ENCODE assay signal across 8 cellular contexts in genomic region chr14:74763803-74764531, GRCh38. TPM values are rescaled to one million over a fixed set of nuclear protein-coding genes. Genes with fewer than 3 reads are reported as not detected.
DNase-seq lines count a peak whose midpoint lies in the region; ATAC-seq and TF ChIP-seq lines count a peak whose summit lies in the region.

No MANE protein-coding gene starts in this region.

- H4K20me1 ChIP-seq in PC-9 (ENCODE audit: insufficient read depth): peaks cover 50% of the 10 kb centered on the region

- CTCF ChIA-PET in PC-9 (lab: Charles Lee): interaction anchor here (0.7 to 3.2 kb wide), 6 partner anchors 19 to 155 kb away, joined by 3 to 15 read pairs (median 3); partner anchors contain the start of gene LTBP2

- BruUV-seq in PC-9 (replicated peaks; lab: Mats Ljungman, UMichigan): TSS peak; percentile 32

- intact Hi-C loops in PC-9 (cut with micrococcal nuclease; ENCODE audit: unreplicated experiment): loop anchor here (1.0 to 2.0 kb wide), 4 partner anchors 51 to 461 kb away; partner anchors contain the start of genes ABCD4, AREL1, FCF1 and ISCA2

- H3K27me3 ChIP-seq in PC-9 (ENCODE audit: insufficient read depth, low read depth) (no peaks in the 10 kb centered on the region), brain microvascular endothelial cell (replicated peaks) (no peaks in the 10 kb centered on the region), layer of hippocampus (ENCODE audit: control insufficient read depth, insufficient read depth, low read length) (no peaks in the 10 kb centered on the region)

- H3K4me2 ChIP-seq in PC-9: peak overlapping the region; percentile 81

- no peaks in the 10 kb centered on the region for H3K9me2 ChIP-seq in PC-9 (ENCODE audit: insufficient read depth)

- peak; percentile 50 to 87 for DNase-seq in PC-9
- peak; percentile 14 for DNase-seq in brain microvascular endothelial cell
- peak; percentile 1 to 4 for DNase-seq in stimulated activated CD4-positive, alpha-beta T cell treated with anti-CD3 and anti-CD28 coated beads, Interleukin-4, amount 100 ng/mL, for 4 hours
- no peak for DNase-seq in cortex of kidney (lab: John Stamatoyannopoulos, UW)
- no peak for DNase-seq in UCSD-AML1 (lab: John Stamatoyannopoulos, UW; ENCODE audit: unreplicated experiment)

- H3F3A ChIP-seq in PC-9 (ENCODE audit: insufficient read depth, low read depth): peaks cover 18% of the 10 kb centered on the region; the same call in 1 of the 2 replicates

- H3K36me3 ChIP-seq in PC-9 (ENCODE audit: low read depth): peaks cover 38% of the 10 kb centered on the region
- no peaks in the 10 kb centered on the region for H3K36me3 ChIP-seq in brain microvascular endothelial cell (replicated peaks)

- H2AFZ ChIP-seq in PC-9: peak overlapping the region; percentile 87

- no peaks in the 10 kb centered on the region for H3K9me3 ChIP-seq in PC-9 (ENCODE audit: insufficient read depth, low read depth)

- peaks cover 56% of the 10 kb centered on the region for H3K79me2 ChIP-seq in PC-9 (ENCODE audit: low read depth)

- H3K4me3 ChIP-seq in GM12875 (ENCODE audit: low read depth, low read length): peak overlapping the region; percentile 98
- peak overlapping the region; percentile 80 for H3K4me3 ChIP-seq in PC-9
- peak overlapping the region; percentile 86 for H3K4me3 ChIP-seq in brain microvascular endothelial cell (ENCODE audit: low read depth, low read length)

- TF ChIP-seq CTCF in GM12875 (IDR thresholded peaks at IDR 0.05; ENCODE audit: borderline replicate concordance, insufficient read depth, low read depth, low read length): no peak
- TF ChIP-seq CTCF in PC-9 (conservative IDR thresholded peaks at IDR 0.05): no peak
- no peak for TF ChIP-seq CTCF in brain microvascular endothelial cell (IDR thresholded peaks at IDR 0.05; ENCODE audit: low read depth, low read length, missing control alignments)

- POLR2A ChIA-PET in PC-9 (lab: Charles Lee; ENCODE audit: unreplicated experiment): interaction anchor here (0.6 to 0.9 kb wide), 9 partner anchors 81 to 665 kb away, joined by 3 to 25 read pairs (median 4); partner anchors contain the start of genes ISCA2 and NPC2

- ATAC-seq in GM19351 (IDR thresholded peaks at IDR 0.05; ENCODE audit: unreplicated experiment): no peak

- peak overlapping the region; percentile 55 for H3K27ac ChIP-seq in PC-9
- H3K27ac ChIP-seq in brain microvascular endothelial cell: peak overlapping the region; percentile 72
- peak overlapping the region; percentile 88 for H3K27ac ChIP-seq in layer of hippocampus (ENCODE audit: low read depth, low read length)

- peaks cover 46% of the 10 kb centered on the region for H3K4me1 ChIP-seq in PC-9 (replicated peaks; ENCODE audit: insufficient read depth)

- in situ Hi-C loops in brain microvascular endothelial cell (cut with HindIII; ENCODE audit: low pct_ligation_motif_present, low sequenced_read_pairs): no loop called here

RNA-seq across cellular contexts. Expression of gene YLPM1, which starts 0.9 kb away (rescaled TPM):
- total RNA-seq in PC-9 (2021): 146 and 170 TPM in 2 replicates

RNA-seq across cellular contexts. Expression of gene FCF1, which starts 51.0 kb away (rescaled TPM):
- 175 and 191 TPM in 2 replicates for total RNA-seq in PC-9 (2021)

RNA-seq across cellular contexts. Expression of gene AREL1, which starts 51.1 kb away (rescaled TPM):
- total RNA-seq in PC-9 (2021): 98.4 and 108 TPM in 2 replicates

Comparison
In these comparisons a context has a peak if more than half of its experiments do, and no peak if none do; other contexts are left out.
1. DNase-seq: peak in PC-9 (2 of 2), brain microvascular endothelial cell (single experiment) and stimulated activated CD4-positive, alpha-beta T cell treated with anti-CD3 and anti-CD28 coated beads, Interleukin-4, amount 100 ng/mL, for 4 hours (2 of 2); none in cortex of kidney (single experiment) and UCSD-AML1 (single experiment).
2. Peak in every context shown above with its lines, with median percentiles within 50 percentile points of each other: H3K4me3 ChIP-seq and H3K27ac ChIP-seq.